ENCODE assay signal across 19 cellular contexts in the genomic region with DNA sequence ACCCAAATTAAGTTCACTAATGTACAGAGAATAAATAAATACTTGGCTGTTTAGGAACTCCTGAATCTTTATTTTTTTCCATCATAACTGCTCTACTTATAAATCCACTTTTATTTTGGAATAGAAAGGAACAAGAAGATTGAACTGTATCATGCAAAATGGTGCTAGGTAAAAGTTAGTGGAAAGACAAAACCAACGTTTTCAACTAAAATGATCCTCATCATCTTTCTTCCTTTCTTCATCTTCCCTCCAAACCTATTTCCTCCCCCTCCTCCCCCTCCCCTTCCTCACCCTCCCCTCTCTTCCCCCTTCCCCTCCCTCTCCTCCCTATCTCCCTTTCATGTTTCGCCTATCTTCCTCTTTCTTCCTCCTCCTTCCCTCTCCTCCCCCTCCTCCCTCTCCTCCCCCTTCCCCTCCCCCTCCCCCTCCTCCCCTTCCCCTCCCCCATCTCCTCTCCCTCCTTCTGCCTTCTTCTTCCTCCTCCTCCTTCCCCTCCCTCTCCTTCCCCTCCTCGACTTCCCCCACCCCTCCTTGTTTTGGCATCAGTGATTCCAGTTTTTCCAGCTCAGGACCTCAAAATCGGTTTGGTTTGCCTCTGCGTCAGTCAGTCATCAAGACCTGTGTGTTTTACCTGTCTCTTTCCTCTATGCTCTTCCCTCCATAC. TPM values are rescaled to one million over a fixed set of nuclear protein-coding genes. Genes with fewer than 3 reads are reported as not detected.
DNase-seq lines count a peak whose midpoint lies in the region; TF ChIP-seq lines count a peak whose summit lies in the region.
"Had no signal": no experiment of that assay in that cellular context is flagged by ENCODE, and none has a peak within 500 bp of the region (broad histone marks: within the 10 kb centered on the region; RNA-seq: fewer than 3 reads in every experiment).

No MANE protein-coding gene starts in this region.

- DNase-seq in DMS53 (lab: John Stamatoyannopoulos, UW) (peak; percentile 18), DMS53 treated with DMSO at 0.1 percent for 48 hours (lab: John Stamatoyannopoulos, UW; ENCODE audit: unreplicated experiment) (no peak), Karpas-422 (peak; percentile 40), chondrocyte (ENCODE audit: low spot score) (no peak), osteocyte (ENCODE audit: extremely low spot score, unreplicated experiment) (no peak), epidermal melanocyte (ENCODE audit: insufficient read length, low spot score) (no peak), middle frontal gyrus (ENCODE audit: extremely low spot score, low spot score) (no peak)
- DNase-seq in stimulated activated CD8-positive, alpha-beta memory T cell treated with anti-CD3 and anti-CD28 coated beads, Interleukin-4, amount 100 ng/mL, for 48 hours = no peak
- DNase-seq: C1 segment of cervical spinal cord; CD8-positive, alpha-beta T cell; H7; KG1; NCI-H1105; NCI-H2029; NCI-H2171; NCI-H345; NCI-H82; Peyer's patch had no signal

- peaks cover 80% of the 10 kb centered on the region for H3K79me2 ChIP-seq in Karpas-422 (ENCODE audit: low read length)

- H3K9me3 ChIP-seq in Karpas-422 (ENCODE audit: low read length) = no peaks in the 10 kb centered on the region
- H3K9me3 ChIP-seq: Peyer's patch had no signal

- H3K27ac Mint-ChIP-seq in chondrocyte (ENCODE audit: unreplicated experiment) = peak overlapping the region; percentile 46
- H3K27ac Mint-ChIP-seq in osteocyte (ENCODE audit: unreplicated experiment) = peak overlapping the region; percentile 45
- H3K27ac Mint-ChIP-seq: CD8-positive, alpha-beta T cell had no signal

- peaks cover 23% of the 10 kb centered on the region for H3K36me3 ChIP-seq in Karpas-422 (ENCODE audit: insufficient read depth, low read length)

- H2AFZ ChIP-seq in Karpas-422 (ENCODE audit: low read length) = no peak overlapping the region

- H3K27ac ChIP-seq in Karpas-422 (ENCODE audit: low read length) = no peak overlapping the region
- H3K27ac ChIP-seq: 22Rv1, Peyer's patch had no signal

- H3K4me1 Mint-ChIP-seq in chondrocyte (ENCODE audit: low read depth) (peaks cover 36% of the 10 kb centered on the region), osteocyte (ENCODE audit: unreplicated experiment) (peaks cover 33% of the 10 kb centered on the region)

- H3K4me1 ChIP-seq in Karpas-422 (ENCODE audit: low read length) = peaks cover 27% of the 10 kb centered on the region
- H3K4me1 ChIP-seq: Peyer's patch had no signal

- H3K36me3 Mint-ChIP-seq in chondrocyte (ENCODE audit: low read depth) (peaks cover 6% of the 10 kb centered on the region), osteocyte (ENCODE audit: unreplicated experiment) (peaks cover 3% of the 10 kb centered on the region)
- H3K36me3 Mint-ChIP-seq: CD8-positive, alpha-beta T cell had no signal

- TF ChIP-seq CTCF in chondrocyte (IDR thresholded peaks at IDR 0.05) (no peak), osteocyte (IDR thresholded peaks at IDR 0.05) (no peak)

- H3K9me2 ChIP-seq in Karpas-422 (replicated peaks; ENCODE audit: insufficient read depth, low read length) = no peaks in the 10 kb centered on the region

- no peaks in the 10 kb centered on the region for H3K9me3 Mint-ChIP-seq in chondrocyte (ENCODE audit: low read depth)
- H3K9me3 Mint-ChIP-seq in osteocyte (ENCODE audit: unreplicated experiment) = no peaks in the 10 kb centered on the region
- H3K9me3 Mint-ChIP-seq: CD8-positive, alpha-beta T cell had no signal

- H3K4me3 ChIP-seq in Karpas-422 (ENCODE audit: low read length) = no peak overlapping the region

- H3K4me2 ChIP-seq in Karpas-422 (ENCODE audit: low read depth, low read length, poor library complexity, severe bottlenecking) = no peak overlapping the region

- H3K27me3 ChIP-seq in Karpas-422 (ENCODE audit: low read length) = no peaks in the 10 kb centered on the region
- H3K27me3 ChIP-seq: Peyer's patch had no signal

- H3K4me3 Mint-ChIP-seq in chondrocyte (ENCODE audit: unreplicated experiment) = peak overlapping the region; percentile 14
- H3K4me3 Mint-ChIP-seq in osteocyte (ENCODE audit: unreplicated experiment) = no peak overlapping the region
- H3K4me3 Mint-ChIP-seq: CD8-positive, alpha-beta T cell had no signal

- H4K20me1 ChIP-seq in Karpas-422 (ENCODE audit: insufficient read depth, low read depth, low read length) = no peaks in the 10 kb centered on the region

- H3K27me3 Mint-ChIP-seq in chondrocyte (ENCODE audit: low read depth) (no peaks in the 10 kb centered on the region), osteocyte (ENCODE audit: unreplicated experiment) (no peaks in the 10 kb centered on the region)

- H3K9ac ChIP-seq in Karpas-422 (ENCODE audit: low read length) = no peak overlapping the region

RNA-seq across cellular contexts. Expression of a gene that starts 5.1 kb away (rescaled TPM):
- total RNA-seq in Karpas-422 (2014; rRNA removed; shearing (Covaris generic); ENCODE audit: low replicate concordance) = 24.5 and 30.7 TPM in 2 replicates
- total RNA-seq in chondrocyte = 3.8 to 9.6 TPM (median 8.9 TPM) in 3 replicates
- total RNA-seq in osteocyte = 7.1 and 7.9 TPM in 2 replicates

RNA-seq across cellular contexts. Expression of a gene that starts 44.4 kb away (rescaled TPM):
- 4.6 and 13.0 TPM in 2 replicates for total RNA-seq in Karpas-422 (2014; rRNA removed; shearing (Covaris generic); ENCODE audit: low replicate concordance)
- total RNA-seq in chondrocyte (3.0 to 4.2 TPM (median 3.3 TPM) in 3 replicates), osteocyte (4.8 and 5.3 TPM in 2 replicates)

RNA-seq across cellular contexts. Expression of a gene that starts 44.5 kb away (rescaled TPM):
- total RNA-seq in Karpas-422 (2014; rRNA removed; shearing (Covaris generic); ENCODE audit: low replicate concordance) = 0.07 and 0.18 TPM in 2 replicates
- total RNA-seq in chondrocyte = 0.19 TPM in 1 of 3 replicates, not detected in the others
- total RNA-seq in osteocyte = 0.94 TPM in 1 of 2 replicates, not detected in the other
- total RNA-seq: Peyer's patch had no signal

RNA-seq across cellular contexts. Expression of a gene that starts 60.0 kb away (rescaled TPM):
- total RNA-seq in Karpas-422 (2014; rRNA removed; shearing (Covaris generic); ENCODE audit: low replicate concordance) = 129 and 160 TPM in 2 replicates
- total RNA-seq in chondrocyte = 93.5 to 105 TPM (median 95.1 TPM) in 3 replicates
- total RNA-seq in osteocyte = 103 and 111 TPM in 2 replicates

Comparison
In these comparisons a context has a peak if more than half of its experiments do, and no peak if none do; other contexts are left out.
1. DNase-seq: peak in DMS53 (single experiment) and Karpas-422 (single experiment); none in DMS53 treated with DMSO at 0.1 percent for 48 hours (single experiment), chondrocyte (single experiment), osteocyte (single experiment), epidermal melanocyte (single experiment), middle frontal gyrus (single experiment) and stimulated activated CD8-positive, alpha-beta memory T cell treated with anti-CD3 and anti-CD28 coated beads, Interleukin-4, amount 100 ng/mL, for 48 hours (single experiment).